11 cellular contexts compared by ENCODE assay signal in genomic region chr2:39996653-39997080, GRCh38.
A peak's percentile ranks its signal among the peaks of the same experiment; 100 is the strongest.
DNase-seq lines count a peak whose midpoint lies in the region; ATAC-seq, FAIRE-seq and TF ChIP-seq lines count a peak whose summit lies in the region.
"Had no signal": no experiment of that assay in that cellular context is flagged by ENCODE, and none has a peak within 500 bp of the region (broad histone marks: within the 10 kb centered on the region; RNA-seq: fewer than 3 reads in every experiment).

No MANE protein-coding gene starts in this region.

- H3K27me3 Mint-ChIP-seq in Calu3 (ENCODE audit: unreplicated experiment) = no peaks in the 10 kb centered on the region
- H3K27me3 Mint-ChIP-seq in activated T-helper 17 cell treated with anti-CD3 and anti-CD28 coated beads, Interleukin-2, amount 50 U/mL, for 72 hours = no peaks in the 10 kb centered on the region

- H3K4me3 Mint-ChIP-seq in Calu3 (ENCODE audit: low read depth, unreplicated experiment) = no peak overlapping the region
- H3K4me3 Mint-ChIP-seq in activated T-helper 17 cell treated with anti-CD3 and anti-CD28 coated beads, Interleukin-2, amount 50 U/mL, for 72 hours = no peak overlapping the region

- no peak for TF ChIP-seq CTCF in Calu3 (IDR thresholded peaks at IDR 0.05; ENCODE audit: unreplicated experiment)

- CTCF ChIA-PET in Calu3 (lab: Charles Lee) = no interaction called here

- peaks cover 3% of the 10 kb centered on the region for H3K9me3 Mint-ChIP-seq in Calu3 (ENCODE audit: low read depth, unreplicated experiment)
- no peaks in the 10 kb centered on the region for H3K9me3 Mint-ChIP-seq in activated T-helper 17 cell treated with anti-CD3 and anti-CD28 coated beads, Interleukin-2, amount 50 U/mL, for 72 hours

- FAIRE-seq in GM12892 (lab: Jason Lieb, UNC) = no peak
- FAIRE-seq: D721Med had no signal

- H3K4me3 ChIP-seq in Jurkat, Clone E6-1 (ENCODE audit: low read length) = no peak overlapping the region
- H3K4me3 ChIP-seq: skin epidermis had no signal

- ATAC-seq in activated T-helper 17 cell treated with anti-CD3 and anti-CD28 coated beads, Interleukin-2, amount 50 U/mL, for 72 hours (replicated peaks) = peak; percentile 55

- no TSS peak for BruUV-seq in Calu3 (replicated peaks; lab: Mats Ljungman, UMichigan)

- TF ChIP-seq POLR2A in GM12892 (IDR thresholded peaks at IDR 0.05; ENCODE audit: low read depth, low read length) = no peak

- H3K27ac Mint-ChIP-seq in Calu3 (ENCODE audit: unreplicated experiment) = peak overlapping the region; percentile 40
- H3K27ac Mint-ChIP-seq in activated T-helper 17 cell treated with anti-CD3 and anti-CD28 coated beads, Interleukin-2, amount 50 U/mL, for 72 hours = no peak overlapping the region

- DNase-seq in Calu3 (peak; percentile 12), iris pigment epithelial cell (ENCODE audit: low read depth) (peak; percentile 80), DMS 273 treated with DMSO at 0.1 percent for 48 hours (lab: John Stamatoyannopoulos, UW) (no peak), GM12892 (ENCODE audit: insufficient read length) (no peak), HuH-7 (ENCODE audit: low spot score) (no peak), foreskin melanocyte (no peak)
- peak; percentile 29 for DNase-seq in Jurkat, Clone E6-1 (ENCODE audit: low read depth, low spot score)
- DNase-seq: cortex of kidney had no signal

- peaks cover 6% of the 10 kb centered on the region for H3K4me1 Mint-ChIP-seq in Calu3 (ENCODE audit: low read depth, unreplicated experiment)
- H3K4me1 Mint-ChIP-seq in activated T-helper 17 cell treated with anti-CD3 and anti-CD28 coated beads, Interleukin-2, amount 50 U/mL, for 72 hours = no peaks in the 10 kb centered on the region

- intact Hi-C loops in Calu3 (cut with micrococcal nuclease; ENCODE audit: unreplicated experiment) = no loop called here

- H3K36me3 Mint-ChIP-seq in Calu3 (ENCODE audit: insufficient read depth, unreplicated experiment) = no peaks in the 10 kb centered on the region
- no peaks in the 10 kb centered on the region for H3K36me3 Mint-ChIP-seq in activated T-helper 17 cell treated with anti-CD3 and anti-CD28 coated beads, Interleukin-2, amount 50 U/mL, for 72 hours (ENCODE audit: low read depth)

Comparison
In these comparisons a context has a peak if more than half of its experiments do, and no peak if none do; other contexts are left out.
1. DNase-seq: peak in Calu3 (single experiment), Jurkat, Clone E6-1 (single experiment) and iris pigment epithelial cell (single experiment); none in DMS 273 treated with DMSO at 0.1 percent for 48 hours (single experiment), GM12892 (single experiment), HuH-7 (single experiment) and foreskin melanocyte (single experiment).